ENCODE assay signal across 9 cellular contexts in the genomic region with DNA sequence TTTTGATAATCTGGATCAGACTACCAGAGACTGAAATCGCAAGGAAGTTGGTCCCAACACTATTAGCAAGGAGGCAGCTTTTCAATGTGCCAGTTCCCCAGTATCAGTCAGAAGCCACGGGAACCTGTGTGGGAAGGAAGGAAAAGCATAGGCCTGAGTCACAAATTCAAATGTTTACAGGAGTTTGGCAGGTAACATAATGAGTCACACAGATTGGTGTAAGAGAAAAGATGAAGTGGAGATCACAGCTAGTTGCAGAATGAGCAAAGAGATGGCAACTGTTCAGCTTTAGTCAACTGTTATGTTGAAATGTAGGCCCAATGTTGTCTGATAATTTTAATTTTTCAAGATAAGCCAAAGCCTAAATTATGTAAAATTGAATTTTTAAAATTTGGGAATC. TPM values are rescaled to one million over a fixed set of nuclear protein-coding genes. Genes with fewer than 3 reads are reported as not detected.
DNase-seq lines count a peak whose midpoint lies in the region; ATAC-seq and TF ChIP-seq lines count a peak whose summit lies in the region.
"Had no signal": no experiment of that assay in that cellular context is flagged by ENCODE, and none has a peak within 500 bp of the region (broad histone marks: within the 10 kb centered on the region; RNA-seq: fewer than 3 reads in every experiment).

No MANE protein-coding gene starts in this region.

- H3K79me2 ChIP-seq in GM23338 (replicated peaks; ENCODE audit: insufficient read depth): no peaks in the 10 kb centered on the region

- no peak overlapping the region for H3K4me3 ChIP-seq in GM12865 (ENCODE audit: low read depth, low read length)
- no peak overlapping the region for H3K4me3 ChIP-seq in GM23338

- H3K27me3 Mint-ChIP-seq in T-helper 2 cell treated with Interferon-gamma antibody and Interleukin-4, amounts not matched to agents 5 μg/mL and 100 μg/mL, for 36 hours (ENCODE audit: low read depth): no peaks in the 10 kb centered on the region
- H3K27me3 Mint-ChIP-seq in GM23338 (ENCODE audit: insufficient read depth, low read depth, poor library complexity): no peaks in the 10 kb centered on the region

- H4K20me1 ChIP-seq in GM23338 (replicated peaks; ENCODE audit: insufficient read depth): peaks cover 10% of the 10 kb centered on the region

- no peak overlapping the region for H3K27ac ChIP-seq in GM23338 (ENCODE audit: low read depth)

- ATAC-seq in GM23338: no peak

- no peaks in the 10 kb centered on the region for H3F3A ChIP-seq in GM23338 (replicated peaks; ENCODE audit: low read depth)

- H2AFZ ChIP-seq in GM23338: no peak overlapping the region

- H3K36me3 Mint-ChIP-seq in T-helper 2 cell treated with Interferon-gamma antibody and Interleukin-4, amounts not matched to agents 5 μg/mL and 100 μg/mL, for 36 hours (ENCODE audit: low read depth): peaks cover 22% of the 10 kb centered on the region
- H3K36me3 Mint-ChIP-seq in GM23338 (ENCODE audit: low read depth): peaks cover 25% of the 10 kb centered on the region; the same call in 2 of the 3 replicates

- H3K4me2 ChIP-seq in GM23338: no peak overlapping the region

- no peaks in the 10 kb centered on the region for H3K9me2 ChIP-seq in GM23338 (ENCODE audit: insufficient read depth)

- H3K4me1 Mint-ChIP-seq in T-helper 2 cell treated with Interferon-gamma antibody and Interleukin-4, amounts not matched to agents 5 μg/mL and 100 μg/mL, for 36 hours (ENCODE audit: low read depth): peaks cover 20% of the 10 kb centered on the region
- H3K4me1 Mint-ChIP-seq in GM23338: no peaks in the 10 kb centered on the region

- H3K27me3 ChIP-seq in GM23338 (ENCODE audit: insufficient read depth): no peaks in the 10 kb centered on the region

- CTCF ChIA-PET in HEK293T (lab: Yijun Ruan, JAX): no interaction called here

- peak overlapping the region; percentile 71 for H3K27ac Mint-ChIP-seq in T-helper 2 cell treated with Interferon-gamma antibody and Interleukin-4, amounts not matched to agents 5 μg/mL and 100 μg/mL, for 36 hours
- H3K27ac Mint-ChIP-seq in GM23338: no peak overlapping the region

- H3K9me3 Mint-ChIP-seq in T-helper 2 cell treated with Interferon-gamma antibody and Interleukin-4, amounts not matched to agents 5 μg/mL and 100 μg/mL, for 36 hours: no peaks in the 10 kb centered on the region
- H3K9me3 Mint-ChIP-seq in GM23338: no peaks in the 10 kb centered on the region

- H3K36me3 ChIP-seq in GM23338 (ENCODE audit: insufficient read depth): 0 out of 2 replicates have a peak, but pooled peaks cover 5% of the 10 kb centered on the region

- no peak overlapping the region for H3K4me3 Mint-ChIP-seq in T-helper 2 cell treated with Interferon-gamma antibody and Interleukin-4, amounts not matched to agents 5 μg/mL and 100 μg/mL, for 36 hours
- H3K4me3 Mint-ChIP-seq in GM23338: no peak overlapping the region

- POLR2A ChIA-PET in HEK293T (lab: Yijun Ruan, JAX): no interaction called here

- peak; percentile 77 for DNase-seq in A172 (ENCODE audit: low spot score)
- DNase-seq in GM12865 (ENCODE audit: low read depth): peak; percentile 53
- DNase-seq in T-helper 2 cell treated with Interferon-gamma antibody and Interleukin-4, amounts not matched to agents 5 μg/mL and 100 μg/mL, for 36 hours (ENCODE audit: low spot score): peak; percentile 36
- DNase-seq in glomerular endothelial cell (ENCODE audit: extremely low read depth, low read depth, low spot score): peak; percentile 18
- DNase-seq in NCI-H2227 (lab: John Stamatoyannopoulos, UW; ENCODE audit: unreplicated experiment): no peak
- no peak for DNase-seq in HEK293T (ENCODE audit: extremely low spot score)
- no peak for DNase-seq in NCI-H2171 treated with DMSO at 0.1 percent for 48 hours (lab: John Stamatoyannopoulos, UW)
- no peak for DNase-seq in GM23338 (ENCODE audit: low spot score)
- DNase-seq: effector memory CD4-positive, alpha-beta T cell had no signal

- TF ChIP-seq CTCF in GM12865 (IDR thresholded peaks at IDR 0.05; ENCODE audit: insufficient read depth, low read depth, low read length, missing control alignments): no peak
- no peak for TF ChIP-seq CTCF in GM23338 (conservative IDR thresholded peaks at IDR 0.05; ENCODE audit: low read depth in 2 of 2)

- no peaks in the 10 kb centered on the region for H3K4me1 ChIP-seq in GM23338 (ENCODE audit: insufficient read depth)

TF ChIP-seq in HEK293T, 16 proteins besides CTCF, POLR2A, EP300 and RAD21:
- no peak for TF ChIP-seq NFRKB (IDR thresholded peaks at IDR 0.05)
- TF ChIP-seq L3MBTL2 (conservative IDR thresholded peaks at IDR 0.05): no peak
- no peak for TF ChIP-seq FOXK2 (IDR thresholded peaks at IDR 0.05)
- TF ChIP-seq SUZ12 (IDR thresholded peaks at IDR 0.05): no peak
- TF ChIP-seq FOXM1 (IDR thresholded peaks at IDR 0.05; ENCODE audit: borderline replicate concordance): no peak
- TF ChIP-seq HDGF (IDR thresholded peaks at IDR 0.05; ENCODE audit: borderline replicate concordance): no peak
- TF ChIP-seq, protein P1, sequence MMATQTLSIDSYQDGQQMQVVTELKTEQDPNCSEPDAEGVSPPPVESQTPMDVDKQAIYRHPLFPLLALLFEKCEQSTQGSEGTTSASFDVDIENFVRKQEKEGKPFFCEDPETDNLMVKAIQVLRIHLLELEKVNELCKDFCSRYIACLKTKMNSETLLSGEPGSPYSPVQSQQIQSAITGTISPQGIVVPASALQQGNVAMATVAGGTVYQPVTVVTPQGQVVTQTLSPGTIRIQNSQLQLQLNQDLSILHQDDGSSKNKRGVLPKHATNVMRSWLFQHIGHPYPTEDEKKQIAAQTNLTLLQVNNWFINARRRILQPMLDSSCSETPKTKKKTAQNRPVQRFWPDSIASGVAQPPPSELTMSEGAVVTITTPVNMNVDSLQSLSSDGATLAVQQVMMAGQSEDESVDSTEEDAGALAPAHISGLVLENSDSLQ (IDR thresholded peaks at IDR 0.05): no peak
- TF ChIP-seq CTBP1 (IDR thresholded peaks at IDR 0.05; ENCODE audit: borderline replicate concordance): no peak
- no peak for TF ChIP-seq ZNF384 (IDR thresholded peaks at IDR 0.05)
- TF ChIP-seq FOXA1 (IDR thresholded peaks at IDR 0.05): no peak
- no peak for TF ChIP-seq TARDBP (IDR thresholded peaks at IDR 0.05)
- no peak for TF ChIP-seq LEF1 (IDR thresholded peaks at IDR 0.05; ENCODE audit: borderline replicate concordance)
- no peak for TF ChIP-seq ELF4 (IDR thresholded peaks at IDR 0.05)
- TF ChIP-seq BHLHE40 (IDR thresholded peaks at IDR 0.05; ENCODE audit: borderline replicate concordance): no peak
- TF ChIP-seq SP1 (IDR thresholded peaks at IDR 0.05): no peak
- TF ChIP-seq ARNT (IDR thresholded peaks at IDR 0.05): no peak
TF ChIP-seq in HEK293T: peak in this region for 0.

TF ChIP-seq in GM23338, 12 proteins besides CTCF, POLR2A, EP300 and RAD21 (continues in another document):
- TF ChIP-seq ZNF114 (CRISPR knock-in tag; IDR thresholded peaks at IDR 0.05) (no peak), ETS1 (IDR thresholded peaks at IDR 0.05) (no peak), ZNF331 (CRISPR knock-in tag; IDR thresholded peaks at IDR 0.05; ENCODE audit: low read depth) (no peak), STAT1 (IDR thresholded peaks at IDR 0.05; ENCODE audit: unreplicated experiment) (no peak), JUNB (IDR thresholded peaks at IDR 0.05; ENCODE audit: unreplicated experiment) (no peak), EZH2phosphoT487 (IDR thresholded peaks at IDR 0.05; ENCODE audit: unreplicated experiment) (no peak)

RNA-seq across cellular contexts. Expression of gene ITGA2B, which starts 28.1 kb away (rescaled TPM):
- 0.05 and 0.36 TPM in 2 replicates for total RNA-seq in A172 (2014; rRNA removed; shearing (Covaris generic))
- total RNA-seq in glomerular endothelial cell: 0.23 and 0.24 TPM in 2 replicates
- 9.6 and 13.3 TPM in 2 replicates for total RNA-seq in GM23338 (2014; rRNA removed; shearing (Covaris generic))
- 7.8 and 13.9 TPM in 2 replicates for polyA plus RNA-seq in GM23338 (2016; fragmentation: Nextera tagmentation; extraction: Ambion mirVana)

RNA-seq across cellular contexts. Expression of gene FAM171A2, which starts 53.9 kb away (rescaled TPM):
- 24.5 and 31.1 TPM in 2 replicates for total RNA-seq in A172 (2014; rRNA removed; shearing (Covaris generic))
- total RNA-seq in glomerular endothelial cell: 25.0 and 28.9 TPM in 2 replicates
- 26.6 and 35.4 TPM in 2 replicates for total RNA-seq in GM23338 (2014; rRNA removed; shearing (Covaris generic))
- polyA plus RNA-seq in GM23338 (2016; fragmentation: Nextera tagmentation; extraction: Ambion mirVana): 3.9 and 4.1 TPM in 2 replicates

Comparison
In these comparisons a context has a peak if more than half of its experiments do, and no peak if none do; other contexts are left out.
1. DNase-seq: peak in A172 (single experiment), GM12865 (single experiment), T-helper 2 cell treated with Interferon-gamma antibody and Interleukin-4, amounts not matched to agents 5 μg/mL and 100 μg/mL, for 36 hours (single experiment) and glomerular endothelial cell (single experiment); none in NCI-H2227 (single experiment), HEK293T (single experiment), NCI-H2171 treated with DMSO at 0.1 percent for 48 hours (single experiment) and GM23338 (single experiment).